In genomic region chr7:120733143-120733542, GRCh38 we compare ENCODE assay signal across 1 cellular context.
TF ChIP-seq lines count a peak whose summit lies in the region.

No MANE protein-coding gene starts in this region.

TF ChIP-seq in IMR-90, 13 proteins besides CTCF, POLR2A, EP300 and RAD21:
- TF ChIP-seq, protein P1, sequence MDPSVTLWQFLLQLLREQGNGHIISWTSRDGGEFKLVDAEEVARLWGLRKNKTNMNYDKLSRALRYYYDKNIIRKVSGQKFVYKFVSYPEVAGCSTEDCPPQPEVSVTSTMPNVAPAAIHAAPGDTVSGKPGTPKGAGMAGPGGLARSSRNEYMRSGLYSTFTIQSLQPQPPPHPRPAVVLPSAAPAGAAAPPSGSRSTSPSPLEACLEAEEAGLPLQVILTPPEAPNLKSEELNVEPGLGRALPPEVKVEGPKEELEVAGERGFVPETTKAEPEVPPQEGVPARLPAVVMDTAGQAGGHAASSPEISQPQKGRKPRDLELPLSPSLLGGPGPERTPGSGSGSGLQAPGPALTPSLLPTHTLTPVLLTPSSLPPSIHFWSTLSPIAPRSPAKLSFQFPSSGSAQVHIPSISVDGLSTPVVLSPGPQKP (IDR thresholded peaks at IDR 0.05; ENCODE audit: borderline replicate concordance, low read depth, low read length), result no peak
- TF ChIP-seq NFE2L2 (IDR thresholded peaks at IDR 0.05; ENCODE audit: low read depth, low read length) (no peak), USF2 (IDR thresholded peaks at IDR 0.05; ENCODE audit: low read depth, low read length) (no peak), MAFK (IDR thresholded peaks at IDR 0.05; ENCODE audit: low read depth, low read length) (no peak), FOS (IDR thresholded peaks at IDR 0.05; ENCODE audit: low read depth, low read length) (peak; percentile 65), CEBPB (IDR thresholded peaks at IDR 0.05; ENCODE audit: low read depth, low read length) (peak; percentile 83), RCOR1 (IDR thresholded peaks at IDR 0.05; ENCODE audit: insufficient replicate concordance, low read length) (no peak), CHD1 (IDR thresholded peaks at IDR 0.05; ENCODE audit: low read depth, low read length) (no peak), MXI1 (IDR thresholded peaks at IDR 0.05; ENCODE audit: borderline replicate concordance, low read depth, low read length) (no peak), BHLHE40 (IDR thresholded peaks at IDR 0.05; ENCODE audit: low read depth, low read length) (no peak), RFX5 (IDR thresholded peaks at IDR 0.05; ENCODE audit: low read depth, low read length) (no peak), SMC3 (IDR thresholded peaks at IDR 0.05; ENCODE audit: low read depth, low read length) (no peak)
